9 cellular contexts compared by ENCODE assay signal in the genomic region with DNA sequence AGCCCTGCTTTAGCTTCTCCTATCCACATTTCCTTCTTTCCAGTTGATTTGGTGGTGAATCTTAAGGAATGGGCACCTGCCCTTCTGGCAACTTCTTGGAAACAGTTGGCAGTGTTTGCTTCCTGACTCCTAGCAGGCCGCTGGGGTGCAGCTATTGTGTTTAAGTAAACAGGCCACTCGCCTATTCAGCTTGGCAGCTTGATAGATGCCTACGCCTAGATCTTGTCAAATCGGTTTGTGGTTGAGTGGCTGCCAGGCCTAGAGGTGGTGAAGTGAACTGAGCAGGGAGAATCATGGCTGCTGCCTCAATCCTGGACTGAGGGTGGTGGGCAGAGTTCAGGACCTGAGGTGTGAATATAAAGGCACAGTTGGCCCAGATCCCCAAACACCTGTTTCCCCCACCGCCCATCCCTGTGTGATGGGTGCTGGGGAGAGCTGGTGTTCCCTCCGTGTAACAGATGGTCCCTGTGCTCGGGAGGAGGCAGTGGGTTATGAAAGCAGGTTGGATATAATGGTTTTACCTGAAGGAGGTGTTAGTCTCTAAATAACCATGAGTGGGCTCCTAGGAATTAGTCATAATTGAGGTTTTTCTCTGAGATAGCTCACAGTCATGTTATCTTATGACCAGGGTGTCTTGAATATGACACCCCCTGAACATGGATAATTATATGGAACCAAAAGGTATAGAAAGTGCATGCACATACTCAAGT. TPM values are rescaled to one million over a fixed set of nuclear protein-coding genes. Genes with fewer than 3 reads are reported as not detected.
A peak's percentile ranks its signal among the peaks of the same experiment; 100 is the strongest.
DNase-seq lines count a peak whose midpoint lies in the region; ATAC-seq and TF ChIP-seq lines count a peak whose summit lies in the region.
"Had no signal": no experiment of that assay in that cellular context is flagged by ENCODE, and none has a peak within 500 bp of the region (broad histone marks: within the 10 kb centered on the region; RNA-seq: fewer than 3 reads in every experiment).

No MANE protein-coding gene starts in this region.

- H3K4me3 ChIP-seq in lung: no peak overlapping the region
- H3K4me3 ChIP-seq in adrenal gland: no peak overlapping the region

- TF ChIP-seq CTCF in lung (IDR thresholded peaks at IDR 0.05; ENCODE audit: control extremely low read depth, extremely low read depth) (no peak), adrenal gland (IDR thresholded peaks at IDR 0.05) (no peak), CD14-positive monocyte (IDR thresholded peaks at IDR 0.05) (no peak)

- peaks cover 31% of the 10 kb centered on the region for H3K4me1 Mint-ChIP-seq in CD14-positive monocyte

- peak overlapping the region in 1 of 2 donors; percentile 69 for H3K4me3 Mint-ChIP-seq in CD14-positive monocyte

- no peak overlapping the region for H3K27ac Mint-ChIP-seq in CD14-positive monocyte

- H3K36me3 ChIP-seq in lung (ENCODE audit: control insufficient read depth in 2 of 2, insufficient read depth in 2 of 2, low read length in 2 of 2): no peaks in the 10 kb centered on the region
- no peaks in the 10 kb centered on the region for H3K36me3 ChIP-seq in adrenal gland (replicated peaks in 1 of 2)

- WGBS in lung, 2 donors: 51 to 62% methylated on average over 7 of the region's 7 CpGs
- WGBS in adrenal gland, 4 donors: 63 to 74% (median 72%) methylated on average over 7 of the region's 7 CpGs

- no peak for ATAC-seq in lung (ENCODE audit: insufficient read depth, low FRiP score)

- H3K4me1 ChIP-seq in lung (ENCODE audit: control insufficient read depth in 2 of 2, insufficient read depth in 2 of 2, low read length in 2 of 2) (peaks cover 0 to 12% of the 10 kb centered on the region in 2 donors), adrenal gland (replicated peaks in 1 of 2) (peaks cover 4 to 24% of the 10 kb centered on the region in 2 donors)

- peak; percentile 28 to 31 for DNase-seq in stimulated activated CD4-positive, alpha-beta T cell treated with anti-CD3 and anti-CD28 coated beads, Interleukin-15, amount 100 ng/mL, for 48 hours (ENCODE audit: low read depth in 2 of 2)
- DNase-seq in stimulated activated CD4-positive, alpha-beta T cell treated with anti-CD3 and anti-CD28 coated beads, Interleukin-2, amount 100 ng/mL, for 48 hours: no peak
- DNase-seq in activated effector memory CD4-positive, alpha-beta T cell treated with anti-CD3 and anti-CD28 coated beads, Interleukin-2, amount 50 U/mL, for 16 hours: peak; percentile 70
- peak; percentile 54 for DNase-seq in lung (ENCODE audit: low spot score)
- DNase-seq in EL: no peak
- no peak for DNase-seq in adrenal gland
- DNase-seq in NCI-H2081 treated with DMSO at 0.1 percent for 48 hours (lab: John Stamatoyannopoulos, UW): no peak
- no peak for DNase-seq in CD14-positive monocyte (ENCODE audit: low spot score)

- H3K36me3 Mint-ChIP-seq in CD14-positive monocyte: peaks cover 0 to 5% of the 10 kb centered on the region in 2 donors

- H3K9me3 Mint-ChIP-seq in CD14-positive monocyte: peaks cover 0 to 10% (median 4%) of the 10 kb centered on the region in 7 donors

- H3K27me3 Mint-ChIP-seq in CD14-positive monocyte (ENCODE audit: low read depth in 3 of 3): peaks cover 55 to 70% (median 60%) of the 10 kb centered on the region in 3 donors

- no peak for TF ChIP-seq POLR2A in adrenal gland (IDR thresholded peaks at IDR 0.05)

- intact Hi-C loops in adrenal gland (cut with DNase I) (no loop called here), CD14-positive monocyte (cut with micrococcal nuclease) (no loop called here)

- peak overlapping the region in 1 of 2 donors; percentile 4 for H3K27ac ChIP-seq in lung (ENCODE audit: low read depth in 1 of 2, low read length in 1 of 2)
- no peak overlapping the region for H3K27ac ChIP-seq in adrenal gland

- H3K9me3 ChIP-seq in lung (ENCODE audit: control insufficient read depth in 2 of 2, insufficient read depth in 1 of 2, low read length in 1 of 2) (no peaks in the 10 kb centered on the region), adrenal gland (replicated peaks in 1 of 3) (no peaks in the 10 kb centered on the region)

- H3K27me3 ChIP-seq in lung (ENCODE audit: control insufficient read depth, insufficient read depth): no peaks in the 10 kb centered on the region
- no peaks in the 10 kb centered on the region for H3K27me3 ChIP-seq in adrenal gland

RNA-seq across cellular contexts. Expression of a gene that starts 0.9 kb away (rescaled TPM):
- total RNA-seq in lung: under 1 TPM in 1 of 2 donors, not detected in 1; 0.09 TPM
- not detected for polyA plus RNA-seq in lung
- under 1 TPM in 4 of 8 donors, not detected in 4; 0.11 to 0.39 (median 0.13) TPM for total RNA-seq in adrenal gland
- polyA plus RNA-seq in adrenal gland: under 1 TPM in 2 of 3 donors, not detected in 1; 0.07 to 0.08 TPM
- under 1 TPM in 1 of 2 donors, not detected in 1; 0.07 TPM for polyA plus RNA-seq in CD14-positive monocyte
- total RNA-seq: pulmonary artery endothelial cell had no signal

RNA-seq across cellular contexts. Expression of a gene that starts 1.4 kb away (rescaled TPM):
- total RNA-seq in lung (10 to 100 TPM; 19.2 to 19.7 TPM), adrenal gland (1 to 10 TPM in 7 of 8 donors, under 1 TPM in 1; 0.84 to 2.6 (median 1.8) TPM)
- polyA plus RNA-seq in lung (1 to 10 TPM; 2.5 to 5.3 TPM), adrenal gland (1 to 10 TPM in 1 of 3 donors, under 1 TPM in 2; 0.64 to 1.7 (median 0.91) TPM), CD14-positive monocyte (under 1 TPM; 0.30 to 0.82 TPM)
- total RNA-seq: pulmonary artery endothelial cell had no signal

RNA-seq across cellular contexts. Expression of a gene that starts 48.1 kb away (rescaled TPM):
- not detected for total RNA-seq in lung
- not detected for polyA plus RNA-seq in lung
- not detected for total RNA-seq in adrenal gland
- polyA plus RNA-seq in adrenal gland: under 1 TPM in 1 of 3 donors, not detected in 2; 0.08 TPM
- polyA plus RNA-seq in CD14-positive monocyte: not detected
- total RNA-seq: pulmonary artery endothelial cell had no signal

Comparison
In these comparisons a context has a peak if more than half of its experiments do, and no peak if none do; other contexts are left out.
1. DNase-seq: peak in stimulated activated CD4-positive, alpha-beta T cell treated with anti-CD3 and anti-CD28 coated beads, Interleukin-15, amount 100 ng/mL, for 48 hours (2 of 2), activated effector memory CD4-positive, alpha-beta T cell treated with anti-CD3 and anti-CD28 coated beads, Interleukin-2, amount 50 U/mL, for 16 hours (single experiment) and lung (single experiment); none in stimulated activated CD4-positive, alpha-beta T cell treated with anti-CD3 and anti-CD28 coated beads, Interleukin-2, amount 100 ng/mL, for 48 hours (0 of 2), EL (single experiment), adrenal gland (0 of 7), NCI-H2081 treated with DMSO at 0.1 percent for 48 hours (single experiment) and CD14-positive monocyte (single experiment).